ENCODE assay signal across 1 cellular context in genomic region chr2:181117176-181117925, GRCh38.
TF ChIP-seq lines count a peak whose summit lies in the region.

No MANE protein-coding gene starts in this region.

TF ChIP-seq in GM23338, 12 proteins besides CTCF, POLR2A, EP300 and RAD21 (continued from another document):
- TF ChIP-seq ZNF462 (CRISPR knock-in tag; IDR thresholded peaks at IDR 0.05), result no peak
- TF ChIP-seq, protein P1, sequence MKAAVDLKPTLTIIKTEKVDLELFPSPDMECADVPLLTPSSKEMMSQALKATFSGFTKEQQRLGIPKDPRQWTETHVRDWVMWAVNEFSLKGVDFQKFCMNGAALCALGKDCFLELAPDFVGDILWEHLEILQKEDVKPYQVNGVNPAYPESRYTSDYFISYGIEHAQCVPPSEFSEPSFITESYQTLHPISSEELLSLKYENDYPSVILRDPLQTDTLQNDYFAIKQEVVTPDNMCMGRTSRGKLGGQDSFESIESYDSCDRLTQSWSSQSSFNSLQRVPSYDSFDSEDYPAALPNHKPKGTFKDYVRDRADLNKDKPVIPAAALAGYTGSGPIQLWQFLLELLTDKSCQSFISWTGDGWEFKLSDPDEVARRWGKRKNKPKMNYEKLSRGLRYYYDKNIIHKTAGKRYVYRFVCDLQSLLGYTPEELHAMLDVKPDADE (IDR thresholded peaks at IDR 0.05), result no peak
- no peak for TF ChIP-seq ZNF331 (CRISPR knock-in tag; IDR thresholded peaks at IDR 0.05; ENCODE audit: low read depth)
